In genomic region chr3:88058322-88058592, GRCh38 we compare ENCODE assay signal across 8 cellular contexts. TPM values are rescaled to one million over a fixed set of nuclear protein-coding genes. Genes with fewer than 3 reads are reported as not detected.
DNase-seq lines count a peak whose midpoint lies in the region; ATAC-seq and TF ChIP-seq lines count a peak whose summit lies in the region.

No MANE protein-coding gene starts in this region.

- intact Hi-C loops in Right ventricle myocardium inferior (cut with DNase I): loop anchor here (1.0 to 5.0 kb wide), 3 partner anchors 26 to 89 kb away; partner anchors contain the start of gene C3orf38

- H3K4me3 ChIP-seq in cardiac muscle cell: peak overlapping the region; percentile 97
- H3K4me3 ChIP-seq in RWPE2 (ENCODE audit: severe bottlenecking): peak overlapping the region; percentile 96
- H3K4me3 ChIP-seq in fibroblast of mammary gland (ENCODE audit: control insufficient read depth, low read depth, low read length): peak overlapping the region; percentile 75
- H3K4me3 ChIP-seq in skeletal muscle cell (ENCODE audit: low read depth, low read length): peak overlapping the region; percentile 87

- ATAC-seq in Right ventricle myocardium inferior (no peak), RWPE2 (ENCODE audit: low read depth) (no peak; the same call in 2 of the 3 replicates)

- H3K4me1 ChIP-seq in cardiac muscle cell (ENCODE audit: low read depth) (peaks cover 26% of the 10 kb centered on the region), RWPE2 (ENCODE audit: insufficient read depth, poor library complexity, severe bottlenecking) (peaks cover 10% of the 10 kb centered on the region)

- H3K27ac ChIP-seq in cardiac muscle cell (peak overlapping the region; percentile 98), RWPE2 (ENCODE audit: poor library complexity, severe bottlenecking) (peak overlapping the region; percentile 74)

- H3K9me3 ChIP-seq in cardiac muscle cell (ENCODE audit: low read depth) (no peaks in the 10 kb centered on the region), RWPE2 (ENCODE audit: severe bottlenecking) (no peaks in the 10 kb centered on the region)

- TF ChIP-seq CTCF in cardiac muscle cell (IDR thresholded peaks at IDR 0.05; ENCODE audit: low read depth, low read length): no peak
- no peak for TF ChIP-seq CTCF in RWPE2 (IDR thresholded peaks at IDR 0.05; ENCODE audit: poor library complexity, severe bottlenecking)
- TF ChIP-seq CTCF in fibroblast of mammary gland (conservative IDR thresholded peaks at IDR 0.05; ENCODE audit: control insufficient read depth, insufficient read depth, low read depth, low read length): no peak

- H3K36me3 ChIP-seq in cardiac muscle cell (peaks cover 15% of the 10 kb centered on the region), RWPE2 (ENCODE audit: low read depth) (peaks cover 36% of the 10 kb centered on the region)

- DNase-seq in cardiac muscle cell (ENCODE audit: low read depth in 1 of 2, low spot score in 1 of 2) (no peak), Right ventricle myocardium inferior (ENCODE audit: missing footprints) (no peak), RWPE2 (ENCODE audit: low spot score) (no peak), fibroblast of mammary gland (ENCODE audit: low read depth) (no peak), skeletal muscle cell (ENCODE audit: low read depth) (no peak), DMS53 treated with DMSO at 0.1 percent for 48 hours (lab: John Stamatoyannopoulos, UW; ENCODE audit: unreplicated experiment) (no peak), NCI-H2029 treated with DMSO at 0.1 percent for 48 hours (lab: John Stamatoyannopoulos, UW) (no peak), NCI-H510A treated with DMSO at 0.1 percent for 48 hours (lab: John Stamatoyannopoulos, UW) (no peak)

- H3K27me3 ChIP-seq in cardiac muscle cell: no peaks in the 10 kb centered on the region
- H3K27me3 ChIP-seq in RWPE2 (ENCODE audit: insufficient read depth, poor library complexity, severe bottlenecking): no peaks in the 10 kb centered on the region

RNA-seq across cellular contexts. Expression of gene CGGBP1, which starts 0.5 kb away (rescaled TPM):
- total RNA-seq in cardiac muscle cell (36.8 and 46.7 TPM in 2 replicates), Right ventricle myocardium inferior (51.6 TPM)
- polyA plus RNA-seq in cardiac muscle cell: 46.8 and 63.8 TPM in 2 replicates

RNA-seq across cellular contexts. Expression of gene ZNF654, which starts 0.8 kb away (rescaled TPM):
- total RNA-seq in cardiac muscle cell: 12.0 TPM in 2 replicates
- 13.1 and 13.6 TPM in 2 replicates for polyA plus RNA-seq in cardiac muscle cell
- total RNA-seq in Right ventricle myocardium inferior: 11.9 TPM
